Comparison of ENCODE assay signal across 8 cellular contexts in genomic region chr9:129175515-129175824, GRCh38. TPM values are rescaled to one million over a fixed set of nuclear protein-coding genes. Genes with fewer than 3 reads are reported as not detected.
A peak's percentile ranks its signal among the peaks of the same experiment; 100 is the strongest.
DNase-seq lines count a peak whose midpoint lies in the region; ATAC-seq and TF ChIP-seq lines count a peak whose summit lies in the region.

No MANE protein-coding gene starts in this region.

- peak overlapping the region; percentile 98 for H2AFZ ChIP-seq in MM.1S (ENCODE audit: low read length)
- no peak overlapping the region for H2AFZ ChIP-seq in neural cell (ENCODE audit: low read depth, low read length)

- peaks cover 27% of the 10 kb centered on the region for H3F3A ChIP-seq in MM.1S (ENCODE audit: insufficient read depth, low read length)
- no peaks in the 10 kb centered on the region for H3F3A ChIP-seq in neural cell (ENCODE audit: insufficient read depth, low read length, poor library complexity, severe bottlenecking)

- H3K27ac ChIP-seq in BLaER1 = peak overlapping the region; percentile 77
- H3K27ac ChIP-seq in MM.1S (ENCODE audit: low read length) = peak overlapping the region; percentile 72; the same call in 1 of the 2 replicates
- peak overlapping the region; percentile 65 for H3K27ac ChIP-seq in ectodermal cell (ENCODE audit: insufficient read depth, low read depth, low read length, poor library complexity, severe bottlenecking)
- peak overlapping the region; percentile 77 for H3K27ac ChIP-seq in neural cell (ENCODE audit: low read length)

- DNase-seq in MM.1S = no peak
- DNase-seq in SIG-M5 treated with dmso at 0.1 percent for 504 hours (lab: John Stamatoyannopoulos, UW; ENCODE audit: unreplicated experiment) = no peak
- no peak for DNase-seq in GM10266 (ENCODE audit: extremely low spot score)
- no peak for DNase-seq in ecto neural progenitor cell (ENCODE audit: low spot score)

- no peaks in the 10 kb centered on the region for H3K9me2 ChIP-seq in MM.1S (replicated peaks; ENCODE audit: insufficient read depth, low read length)
- H3K9me2 ChIP-seq in neural cell (ENCODE audit: insufficient read depth, low read length) = no peaks in the 10 kb centered on the region

- H4K20me1 ChIP-seq in BLaER1 = peaks cover 14% of the 10 kb centered on the region; the same call in 1 of the 2 replicates
- no peaks in the 10 kb centered on the region for H4K20me1 ChIP-seq in MM.1S (ENCODE audit: insufficient read depth, low read length)
- H4K20me1 ChIP-seq in neural cell (ENCODE audit: insufficient read depth) = peaks cover 4% of the 10 kb centered on the region

- H3K9ac ChIP-seq in BLaER1 = peak overlapping the region; percentile 77
- peak overlapping the region; percentile 65; the same call in 1 of the 2 replicates for H3K9ac ChIP-seq in MM.1S (ENCODE audit: low read length)
- H3K9ac ChIP-seq in neural cell (ENCODE audit: low read length) = peak overlapping the region; percentile 95

- no peak for ATAC-seq in HG02840 (IDR thresholded peaks at IDR 0.05; ENCODE audit: low FRiP score, unreplicated experiment)

- no peak for TF ChIP-seq RAD21 in neural cell (conservative IDR thresholded peaks at IDR 0.05)

- no peaks in the 10 kb centered on the region for H3K36me3 ChIP-seq in BLaER1
- H3K36me3 ChIP-seq in MM.1S (replicated peaks; ENCODE audit: insufficient read depth, low read length) = no peaks in the 10 kb centered on the region
- H3K36me3 ChIP-seq in ectodermal cell (ENCODE audit: control insufficient read depth, insufficient read depth, low read length) = no peaks in the 10 kb centered on the region
- no peaks in the 10 kb centered on the region for H3K36me3 ChIP-seq in neural cell (ENCODE audit: insufficient read depth, low read length)

- WGBS in ectodermal cell, 2 experiments = 1 to 2% methylated on average over 8 to 9 of the region's 10 CpGs

- H3K27me3 ChIP-seq in BLaER1 (peaks cover 40% of the 10 kb centered on the region), MM.1S (replicated peaks; ENCODE audit: insufficient read depth, low read length) (peaks cover 22% of the 10 kb centered on the region), ectodermal cell (ENCODE audit: control insufficient read depth, insufficient read depth, low read length, poor library complexity, severe bottlenecking) (peaks cover 30% of the 10 kb centered on the region), neural cell (ENCODE audit: insufficient read depth, low read depth, low read length) (no peaks in the 10 kb centered on the region)

- peaks cover 44% of the 10 kb centered on the region for H3K4me1 ChIP-seq in BLaER1
- peaks cover 13% of the 10 kb centered on the region; the same call in 1 of the 2 replicates for H3K4me1 ChIP-seq in MM.1S (ENCODE audit: low read length)
- peaks cover 27% of the 10 kb centered on the region for H3K4me1 ChIP-seq in ectodermal cell (ENCODE audit: control insufficient read depth, insufficient read depth, low read length)

- no peak for TF ChIP-seq EP300 in neural cell (conservative IDR thresholded peaks at IDR 0.05; ENCODE audit: poor library complexity, severe bottlenecking)

- TF ChIP-seq CTCF in MM.1S (IDR thresholded peaks at IDR 0.05; ENCODE audit: low read length) (no peak), neural cell (IDR thresholded peaks at IDR 0.05; ENCODE audit: poor library complexity, severe bottlenecking) (no peak), GM10266 (IDR thresholded peaks at IDR 0.05; ENCODE audit: control insufficient read depth, insufficient read depth, low read depth, missing control alignments) (no peak)

- H3K79me2 ChIP-seq in MM.1S (ENCODE audit: low read length) (peaks cover 6% of the 10 kb centered on the region; the same call in 1 of the 2 replicates), neural cell (replicated peaks; ENCODE audit: insufficient read depth, low read length) (peaks cover 21% of the 10 kb centered on the region)

- H3K4me2 ChIP-seq in BLaER1 = peak overlapping the region; percentile 100
- H3K4me2 ChIP-seq in MM.1S (ENCODE audit: low read depth, low read length) = peak overlapping the region; percentile 100
- peak overlapping the region; percentile 95 for H3K4me2 ChIP-seq in neural cell (ENCODE audit: low read length)

- H3K9me3 ChIP-seq in BLaER1 (no peaks in the 10 kb centered on the region), MM.1S (replicated peaks; ENCODE audit: insufficient read depth, low read length) (no peaks in the 10 kb centered on the region), ectodermal cell (ENCODE audit: control insufficient read depth, low read length) (no peaks in the 10 kb centered on the region), neural cell (ENCODE audit: low read length) (no peaks in the 10 kb centered on the region)

- H3K4me3 ChIP-seq in BLaER1 (peak overlapping the region; percentile 84), MM.1S (ENCODE audit: low read length) (peak overlapping the region; percentile 86), ectodermal cell (ENCODE audit: insufficient read depth, low read depth, low read length) (peak overlapping the region; percentile 67), neural cell (ENCODE audit: low read length) (peak overlapping the region; percentile 100)

TF ChIP-seq in neural cell, 6 proteins besides CTCF, POLR2A, EP300 and RAD21:
- no peak for TF ChIP-seq POLR2AphosphoS5 (IDR thresholded peaks at IDR 0.05)
- no peak for TF ChIP-seq MXI1 (conservative IDR thresholded peaks at IDR 0.05; ENCODE audit: poor library complexity, severe bottlenecking)
- TF ChIP-seq TAF1 (IDR thresholded peaks at IDR 0.05; ENCODE audit: low read depth) = no peak
- TF ChIP-seq REST (IDR thresholded peaks at IDR 0.05; ENCODE audit: borderline replicate concordance) = no peak
- TF ChIP-seq EZH2 (IDR thresholded peaks at IDR 0.05; ENCODE audit: borderline replicate concordance, insufficient read depth, low read length, poor library complexity, severe bottlenecking) = no peak
- no peak for TF ChIP-seq SMC3 (conservative IDR thresholded peaks at IDR 0.05; ENCODE audit: poor library complexity)

RNA-seq across cellular contexts. Expression of gene IER5L, which starts 2.6 kb away (rescaled TPM):
- polyA plus RNA-seq in ectodermal cell (2013, experiment 1 of 4) = 20.7 TPM
- polyA plus RNA-seq in ectodermal cell (2013, experiment 2 of 4) = 13.6 TPM
- polyA plus RNA-seq in ectodermal cell (2013, experiment 3 of 4) = 25.1 TPM
- 22.6 TPM for polyA plus RNA-seq in ectodermal cell (2013, experiment 4 of 4)
- polyA plus RNA-seq in neural cell = 20.8 and 30.5 TPM in 2 replicates
- polyA minus RNA-seq in neural cell = 28.4 and 41.1 TPM in 2 replicates
